In genomic region chr13:106326751-106327150, GRCh38 we compare ENCODE assay signal across 37 cellular contexts.
"Had no signal": no experiment of that assay in that cellular context is flagged by ENCODE, and none has a peak within 500 bp of the region (broad histone marks: within the 10 kb centered on the region; RNA-seq: fewer than 3 reads in every experiment).

No MANE protein-coding gene starts in this region.

- DNase-seq: activated effector memory CD4-positive, alpha-beta T cell treated with anti-CD3 and anti-CD28 coated beads, Interleukin-2, amount 50 U/mL, for 16 hours; activated effector memory CD4-positive, alpha-beta T cell treated with Interleukin-2 at 50 U/mL for 16 hours; activated gamma-delta T cell; activated gamma-delta T cell treated with Interleukin-2 at 50 U/mL for 16 hours; activated naive CD4-positive, alpha-beta T cell; activated naive CD4-positive, alpha-beta T cell treated with anti-CD3 and anti-CD28 coated beads for 36 hours; activated naive CD4-positive, alpha-beta T cell treated with anti-CD3 and anti-CD28 coated beads, Interleukin-2, amount 10 ng/mL, durations not matched to agents 7 days and 5 days; activated naive CD4-positive, alpha-beta T cell treated with anti-CD3 and anti-CD28 coated beads, Interleukin-2, amount 50 U/mL, for 16 hours; activated naive CD4-positive, alpha-beta T cell treated with Interleukin-2 at 50 U/mL for 16 hours; activated naive CD8-positive, alpha-beta T cell treated with anti-CD3 and anti-CD28 coated beads for 36 hours; activated naive CD8-positive, alpha-beta T cell treated with anti-CD3 and anti-CD28 coated beads, Interleukin-2, amount 10 ng/mL, durations not matched to agents 7 days and 5 days; activated naive CD8-positive, alpha-beta T cell treated with anti-CD3 and anti-CD28 coated beads, Interleukin-2, amount 50 U/mL, for 24 hours; activated T-cell treated with anti-CD3 and anti-CD28 coated beads, Interleukin-2, amount 50 U/mL, for 1 hour; activated T-cell treated with anti-CD3 and anti-CD28 coated beads, Interleukin-2, amount 50 U/mL, for 24 hours; activated T-cell treated with anti-CD3 and anti-CD28 coated beads, Interleukin-2, amount 50 U/mL, for 4 hours; activated T-cell treated with anti-CD3 and anti-CD28 coated beads, Interleukin-2, amount 50 U/mL, for 48 hours; activated T-cell treated with anti-CD3 and anti-CD28 coated beads, Interleukin-2, amount 50 U/mL, for 72 hours; adrenal gland; amniotic stem cell; amygdala; anterior cingulate cortex; aorta; body of pancreas; brain microvascular endothelial cell; caudate nucleus; central memory CD4-positive, alpha-beta T cell; cerebellar nuclear complex had no signal

- H3K27ac ChIP-seq: adrenal gland, ascending aorta, body of pancreas, brain microvascular endothelial cell, cardiac muscle cell had no signal

- H3K27me3 ChIP-seq: adrenal gland, ascending aorta, body of pancreas, brain microvascular endothelial cell, cardiac muscle cell had no signal

- H3K36me3 Mint-ChIP-seq: activated naive CD4-positive, alpha-beta T cell treated with anti-CD3 and anti-CD28 coated beads, Interleukin-2, amount 10 ng/mL, durations not matched to agents 7 days and 5 days; activated naive CD4-positive, alpha-beta T cell treated with anti-CD3 and anti-CD28 coated beads, Interleukin-2, amount 50 U/mL, for 24 hours; activated naive CD8-positive, alpha-beta T cell; activated naive CD8-positive, alpha-beta T cell treated with anti-CD3 and anti-CD28 coated beads for 36 hours; activated naive CD8-positive, alpha-beta T cell treated with anti-CD3 and anti-CD28 coated beads, Interleukin-2, amount 10 ng/mL, durations not matched to agents 7 days and 5 days had no signal

- H3K4me1 ChIP-seq: adrenal gland, ascending aorta, body of pancreas had no signal

- H3K36me3 ChIP-seq: adrenal gland, ascending aorta, brain microvascular endothelial cell, cardiac muscle cell had no signal

- H3K27me3 Mint-ChIP-seq: activated naive CD4-positive, alpha-beta T cell treated with anti-CD3 and anti-CD28 coated beads, Interleukin-2, amount 10 ng/mL, durations not matched to agents 7 days and 5 days; activated naive CD8-positive, alpha-beta T cell treated with anti-CD3 and anti-CD28 coated beads, Interleukin-2, amount 10 ng/mL, durations not matched to agents 7 days and 5 days; activated naive CD8-positive, alpha-beta T cell treated with anti-CD3 and anti-CD28 coated beads, Interleukin-2, amount 50 U/mL, for 24 hours; central memory CD8-positive, alpha-beta T cell had no signal

- H3K9me3 ChIP-seq: adrenal gland had no signal

- H3K4me3 Mint-ChIP-seq: activated naive CD4-positive, alpha-beta T cell treated with anti-CD3 and anti-CD28 coated beads for 36 hours; activated naive CD4-positive, alpha-beta T cell treated with anti-CD3 and anti-CD28 coated beads, Interleukin-2, amount 10 ng/mL, durations not matched to agents 7 days and 5 days; activated naive CD4-positive, alpha-beta T cell treated with anti-CD3 and anti-CD28 coated beads, Interleukin-2, amount 50 U/mL, for 24 hours; activated naive CD8-positive, alpha-beta T cell; activated naive CD8-positive, alpha-beta T cell treated with anti-CD3 and anti-CD28 coated beads for 36 hours; activated naive CD8-positive, alpha-beta T cell treated with anti-CD3 and anti-CD28 coated beads, Interleukin-2, amount 10 ng/mL, durations not matched to agents 7 days and 5 days; activated naive CD8-positive, alpha-beta T cell treated with anti-CD3 and anti-CD28 coated beads, Interleukin-2, amount 50 U/mL, for 24 hours; activated T-cell treated with anti-CD3 and anti-CD28 coated beads, Interleukin-2, amount 50 U/mL, for 24 hours; activated T-cell treated with anti-CD3 and anti-CD28 coated beads, Interleukin-2, amount 50 U/mL, for 4 hours; activated T-cell treated with anti-CD3 and anti-CD28 coated beads, Interleukin-2, amount 50 U/mL, for 72 hours; activated T-helper 1 cell treated with anti-CD3 and anti-CD28 coated beads, Interleukin-12 subunit alpha, Interleukin-12 subunit beta, Interleukin-2, Interleukin-4 antibody, amounts not matched to agents 30 ng/mL and 10 ng/mL and 1 ng/mL, durations not matched to agents 14 hours and 24 hours and 36 hours; activated T-helper 17 cell treated with anti-CD3 and anti-CD28 coated beads, Interleukin-2, amount 50 U/mL, for 72 hours; brain; central memory CD8-positive, alpha-beta T cell had no signal

- H3K27ac Mint-ChIP-seq: activated naive CD4-positive, alpha-beta T cell treated with anti-CD3 and anti-CD28 coated beads for 36 hours; activated naive CD4-positive, alpha-beta T cell treated with anti-CD3 and anti-CD28 coated beads, Interleukin-2, amount 10 ng/mL, durations not matched to agents 7 days and 5 days; activated naive CD4-positive, alpha-beta T cell treated with anti-CD3 and anti-CD28 coated beads, Interleukin-2, amount 50 U/mL, for 24 hours; activated naive CD4-positive, alpha-beta T cell treated with anti-CD3 and anti-CD28 coated beads, Interleukin-2, amount 50 U/mL, for 72 hours; activated naive CD8-positive, alpha-beta T cell; activated naive CD8-positive, alpha-beta T cell treated with anti-CD3 and anti-CD28 coated beads for 36 hours; activated naive CD8-positive, alpha-beta T cell treated with anti-CD3 and anti-CD28 coated beads, Interleukin-2, amount 10 ng/mL, durations not matched to agents 7 days and 5 days; activated naive CD8-positive, alpha-beta T cell treated with anti-CD3 and anti-CD28 coated beads, Interleukin-2, amount 50 U/mL, for 24 hours; activated T-cell treated with anti-CD3 and anti-CD28 coated beads, Interleukin-2, amount 50 U/mL, for 24 hours; activated T-cell treated with anti-CD3 and anti-CD28 coated beads, Interleukin-2, amount 50 U/mL, for 72 hours; activated T-helper 1 cell treated with anti-CD3 and anti-CD28 coated beads, Interleukin-12 subunit alpha, Interleukin-12 subunit beta, Interleukin-2, Interleukin-4 antibody, amounts not matched to agents 30 ng/mL and 10 ng/mL and 1 ng/mL, durations not matched to agents 14 hours and 24 hours and 36 hours; activated T-helper 17 cell treated with anti-CD3 and anti-CD28 coated beads, Interleukin-2, amount 50 U/mL, for 72 hours; activated T-helper 2 cell treated with anti-CD3 and anti-CD28 coated beads, Interferon-gamma antibody, Interleukin-2, Interleukin-4, amounts not matched to agents 10 μg/mL and 5 μg/mL and 100 μg/mL, durations not matched to agents 14 hours and 24 hours and 36 hours; brain had no signal

- H3K4me1 Mint-ChIP-seq: activated naive CD4-positive, alpha-beta T cell treated with anti-CD3 and anti-CD28 coated beads, Interleukin-2, amount 10 ng/mL, durations not matched to agents 7 days and 5 days; activated naive CD4-positive, alpha-beta T cell treated with anti-CD3 and anti-CD28 coated beads, Interleukin-2, amount 50 U/mL, for 24 hours; activated naive CD8-positive, alpha-beta T cell treated with anti-CD3 and anti-CD28 coated beads for 36 hours; activated naive CD8-positive, alpha-beta T cell treated with anti-CD3 and anti-CD28 coated beads, Interleukin-2, amount 10 ng/mL, durations not matched to agents 7 days and 5 days; activated naive CD8-positive, alpha-beta T cell treated with anti-CD3 and anti-CD28 coated beads, Interleukin-2, amount 50 U/mL, for 24 hours; activated T-helper 17 cell treated with anti-CD3 and anti-CD28 coated beads, Interleukin-2, amount 50 U/mL, for 72 hours; central memory CD8-positive, alpha-beta T cell had no signal

- ATAC-seq: activated naive CD4-positive, alpha-beta T cell treated with anti-CD3 and anti-CD28 coated beads, Interleukin-2, amount 50 U/mL, for 72 hours; activated naive CD8-positive, alpha-beta T cell treated with anti-CD3 and anti-CD28 coated beads, Interleukin-2, amount 50 U/mL, for 24 hours; activated T-cell treated with anti-CD3 and anti-CD28 coated beads, Interleukin-2, amount 50 U/mL, for 4 hours; activated T-cell treated with anti-CD3 and anti-CD28 coated beads, Interleukin-2, amount 50 U/mL, for 72 hours; activated T-helper 17 cell treated with anti-CD3 and anti-CD28 coated beads, Interleukin-2, amount 50 U/mL, for 72 hours; body of pancreas had no signal

- H3K4me3 ChIP-seq: adrenal gland, ascending aorta, body of pancreas, cardiac muscle cell had no signal
